Comparison of ENCODE assay signal across 1 cellular context in genomic region chr5:133969654-133970324, GRCh38.
TF ChIP-seq lines count a peak whose summit lies in the region.

No MANE protein-coding gene starts in this region.

TF ChIP-seq in HepG2, 621 proteins besides CTCF, POLR2A, EP300 and RAD21 (continued from another document and continues in another):
- TF ChIP-seq NCOA5 (CRISPR knock-in tag; IDR thresholded peaks at IDR 0.05): no peak
- TF ChIP-seq AGO2 (optimal IDR thresholded peaks at IDR 0.05; ENCODE audit: low read depth, low read length): peak; percentile 84
- no peak for TF ChIP-seq PLRG1 (conservative IDR thresholded peaks at IDR 0.05)
- TF ChIP-seq IRF1 (CRISPR knock-in tag; IDR thresholded peaks at IDR 0.05; ENCODE audit: low read depth): no peak
- no peak for TF ChIP-seq HNF1B (CRISPR knock-in tag; IDR thresholded peaks at IDR 0.05)
- no peak for TF ChIP-seq ZNF280B (CRISPR knock-in tag; IDR thresholded peaks at IDR 0.05; ENCODE audit: borderline replicate concordance)
- TF ChIP-seq ZNF292 (CRISPR knock-in tag; IDR thresholded peaks at IDR 0.05; ENCODE audit: borderline replicate concordance, low read depth): no peak
- no peak for TF ChIP-seq ZNF335 (CRISPR knock-in tag; IDR thresholded peaks at IDR 0.05)
- TF ChIP-seq TOPORS (CRISPR knock-in tag; IDR thresholded peaks at IDR 0.05): no peak
- no peak for TF ChIP-seq SSRP1 (CRISPR knock-in tag; IDR thresholded peaks at IDR 0.05)
- TF ChIP-seq ZNF430 (CRISPR knock-in tag; IDR thresholded peaks at IDR 0.05): no peak
- no peak for TF ChIP-seq ZSCAN31 (CRISPR knock-in tag; IDR thresholded peaks at IDR 0.05; ENCODE audit: low read depth)
- TF ChIP-seq TFAP4 (IDR thresholded peaks at IDR 0.05; ENCODE audit: borderline replicate concordance, low read depth): peak; percentile 53; the same call in 1 of the 2 replicates
- TF ChIP-seq AKAP8 (CRISPR knock-in tag; IDR thresholded peaks at IDR 0.05): no peak
- TF ChIP-seq NFRKB (IDR thresholded peaks at IDR 0.05): no peak
- TF ChIP-seq STAG1 (CRISPR knock-in tag; IDR thresholded peaks at IDR 0.05): 0 out of 2 replicates have a peak, but pooled peaks have one; percentile 16
- peak; percentile 69; the same call in 1 of the 2 replicates for TF ChIP-seq ISL2 (CRISPR knock-in tag; IDR thresholded peaks at IDR 0.05)
- TF ChIP-seq ZNF552 (CRISPR knock-in tag; IDR thresholded peaks at IDR 0.05; ENCODE audit: borderline replicate concordance): no peak
- TF ChIP-seq KDM2A (CRISPR knock-in tag; IDR thresholded peaks at IDR 0.05; ENCODE audit: borderline replicate concordance, low read depth): no peak
- TF ChIP-seq ZSCAN30 (CRISPR knock-in tag; IDR thresholded peaks at IDR 0.05): no peak
- no peak for TF ChIP-seq SMYD3 (CRISPR knock-in tag; IDR thresholded peaks at IDR 0.05)
- TF ChIP-seq ZC3H4 (CRISPR knock-in tag; IDR thresholded peaks at IDR 0.05; ENCODE audit: borderline replicate concordance): peak; percentile 36; the same call in 1 of the 2 replicates
- no peak for TF ChIP-seq PHF5A (CRISPR knock-in tag; IDR thresholded peaks at IDR 0.05; ENCODE audit: low read depth, unreplicated experiment)
- peak; percentile 67; the same call in 1 of the 2 replicates for TF ChIP-seq PITX1 (CRISPR knock-in tag; IDR thresholded peaks at IDR 0.05)
- TF ChIP-seq ZNF12 (CRISPR knock-in tag; IDR thresholded peaks at IDR 0.05): no peak
- TF ChIP-seq ZFP36 (IDR thresholded peaks at IDR 0.05; ENCODE audit: borderline replicate concordance, low read depth, low read length, partially characterized antibody): no peak
- TF ChIP-seq TBX2 (CRISPR knock-in tag; IDR thresholded peaks at IDR 0.05; ENCODE audit: borderline replicate concordance): peak; percentile 54; the same call in 1 of the 2 replicates
- no peak for TF ChIP-seq ZFYVE20 (CRISPR knock-in tag; IDR thresholded peaks at IDR 0.05; ENCODE audit: borderline replicate concordance, low read depth)
- no peak for TF ChIP-seq SOX6 (IDR thresholded peaks at IDR 0.05)
- TF ChIP-seq SOX6 (CRISPR knock-in tag; IDR thresholded peaks at IDR 0.05): peak; percentile 74
- TF ChIP-seq GFI1 (CRISPR knock-in tag; IDR thresholded peaks at IDR 0.05; ENCODE audit: borderline replicate concordance): peak; percentile 63; the same call in 1 of the 2 replicates
- no peak for TF ChIP-seq ZNF20 (CRISPR knock-in tag; IDR thresholded peaks at IDR 0.05)
- TF ChIP-seq KDM1A (CRISPR knock-in tag; IDR thresholded peaks at IDR 0.05): no peak
- TF ChIP-seq HMG20B (CRISPR knock-in tag; conservative IDR thresholded peaks at IDR 0.05): no peak
- TF ChIP-seq POLR2G (IDR thresholded peaks at IDR 0.05; ENCODE audit: low read depth, low read length): peak; percentile 96
- TF ChIP-seq ZNF563 (CRISPR knock-in tag; IDR thresholded peaks at IDR 0.05): no peak
- TF ChIP-seq ZNF720 (CRISPR knock-in tag; IDR thresholded peaks at IDR 0.05): no peak
- no peak for TF ChIP-seq ZNF556 (CRISPR knock-in tag; IDR thresholded peaks at IDR 0.05; ENCODE audit: borderline replicate concordance)
- no peak for TF ChIP-seq SATB2 (CRISPR knock-in tag; IDR thresholded peaks at IDR 0.05)
- no peak; the same call in 1 of the 2 replicates for TF ChIP-seq PAF1 (CRISPR knock-in tag; IDR thresholded peaks at IDR 0.05)
- TF ChIP-seq ZZZ3 (CRISPR knock-in tag; IDR thresholded peaks at IDR 0.05; ENCODE audit: borderline replicate concordance): no peak
- TF ChIP-seq ZFP90 (CRISPR knock-in tag; IDR thresholded peaks at IDR 0.05; ENCODE audit: borderline replicate concordance): no peak
- no peak for TF ChIP-seq MNT (IDR thresholded peaks at IDR 0.05)
- no peak for TF ChIP-seq ZNF577 (CRISPR knock-in tag; IDR thresholded peaks at IDR 0.05; ENCODE audit: borderline replicate concordance, low read depth)
- no peak for TF ChIP-seq ZNF451 (CRISPR knock-in tag; IDR thresholded peaks at IDR 0.05)
- no peak for TF ChIP-seq POLR2AphosphoS2 (IDR thresholded peaks at IDR 0.05; ENCODE audit: low read depth, low read length)
- TF ChIP-seq MIER3 (CRISPR knock-in tag; IDR thresholded peaks at IDR 0.05; ENCODE audit: borderline replicate concordance): no peak; the same call in 1 of the 2 replicates
- TF ChIP-seq ZBTB26 (CRISPR knock-in tag; IDR thresholded peaks at IDR 0.05; ENCODE audit: borderline replicate concordance): no peak
- TF ChIP-seq ATF5 (CRISPR knock-in tag; IDR thresholded peaks at IDR 0.05; ENCODE audit: low read depth): no peak
- TF ChIP-seq FLYWCH1 (CRISPR knock-in tag; IDR thresholded peaks at IDR 0.05): no peak
- TF ChIP-seq MYNN (CRISPR knock-in tag; IDR thresholded peaks at IDR 0.05; ENCODE audit: low read depth): no peak
- no peak for TF ChIP-seq ZNF709 (CRISPR knock-in tag; IDR thresholded peaks at IDR 0.05)
- no peak for TF ChIP-seq RORA (CRISPR knock-in tag; IDR thresholded peaks at IDR 0.05)
- TF ChIP-seq CHD4 (IDR thresholded peaks at IDR 0.05; ENCODE audit: borderline replicate concordance, low read length): 0 out of 2 replicates have a peak, but pooled peaks have one; percentile 21
- no peak for TF ChIP-seq ZNF576 (CRISPR knock-in tag; IDR thresholded peaks at IDR 0.05)
- TF ChIP-seq HNF4A (CRISPR knock-in tag; IDR thresholded peaks at IDR 0.05): peak; percentile 84
- no peak for TF ChIP-seq ZNF580 (CRISPR knock-in tag; IDR thresholded peaks at IDR 0.05; ENCODE audit: borderline replicate concordance, low read depth)
- TF ChIP-seq ZNF260 (CRISPR knock-in tag; IDR thresholded peaks at IDR 0.05; ENCODE audit: borderline replicate concordance, low read depth): no peak
- no peak for TF ChIP-seq RARG (CRISPR knock-in tag; IDR thresholded peaks at IDR 0.05; ENCODE audit: low read depth)
- no peak for TF ChIP-seq ZNF839 (CRISPR knock-in tag; IDR thresholded peaks at IDR 0.05; ENCODE audit: borderline replicate concordance)
- no peak for TF ChIP-seq DNMT1 (CRISPR knock-in tag; IDR thresholded peaks at IDR 0.05)
- 0 out of 2 replicates have a peak, but pooled peaks have one; percentile 21 for TF ChIP-seq TAF1 (CRISPR knock-in tag; IDR thresholded peaks at IDR 0.05)
- no peak for TF ChIP-seq ZKSCAN5 (CRISPR knock-in tag; IDR thresholded peaks at IDR 0.05)
- no peak for TF ChIP-seq BRD4 (CRISPR knock-in tag; IDR thresholded peaks at IDR 0.05)
- no peak for TF ChIP-seq ZNF772 (CRISPR knock-in tag; IDR thresholded peaks at IDR 0.05)
- TF ChIP-seq REL (CRISPR knock-in tag; conservative IDR thresholded peaks at IDR 0.05): no peak
- TF ChIP-seq ZNF414 (CRISPR knock-in tag; IDR thresholded peaks at IDR 0.05): no peak
- TF ChIP-seq SALL1 (CRISPR knock-in tag; IDR thresholded peaks at IDR 0.05): no peak
- peak; percentile 18; the same call in 1 of the 2 replicates for TF ChIP-seq GMEB1 (CRISPR knock-in tag; IDR thresholded peaks at IDR 0.05; ENCODE audit: borderline replicate concordance)
- TF ChIP-seq ZNF616 (CRISPR knock-in tag; IDR thresholded peaks at IDR 0.05; ENCODE audit: low read depth): no peak
